Comparison of ENCODE assay signal across 2 cellular contexts in genomic region chr4:78171482-78171881, GRCh38.
TF ChIP-seq lines count a peak whose summit lies in the region.

No MANE protein-coding gene starts in this region.

TF ChIP-seq in HCT116, 20 proteins besides CTCF, POLR2A, EP300 and RAD21:
- no peak for TF ChIP-seq MAX (IDR thresholded peaks at IDR 0.05)

TF ChIP-seq in H1, 55 proteins besides CTCF, POLR2A, EP300 and RAD21:
- no peak for TF ChIP-seq ATF2 (IDR thresholded peaks at IDR 0.05; ENCODE audit: low read length)
- no peak for TF ChIP-seq TEAD4 (IDR thresholded peaks at IDR 0.05; ENCODE audit: low read depth, low read length)
- no peak for TF ChIP-seq SAP30 (IDR thresholded peaks at IDR 0.05; ENCODE audit: insufficient read depth, insufficient replicate concordance, low read length)
- TF ChIP-seq RXRA (IDR thresholded peaks at IDR 0.05; ENCODE audit: insufficient read depth, low read depth, low read length), result no peak
- no peak for TF ChIP-seq SIN3A (conservative IDR thresholded peaks at IDR 0.05 in 1 of 2, IDR thresholded peaks at IDR 0.05 in 1 of 2; ENCODE audit: low read depth in 1 of 2, low read length in 2 of 2)
- TF ChIP-seq ASH2L (IDR thresholded peaks at IDR 0.05; ENCODE audit: low read length), result peak; percentile 43
TF ChIP-seq in H1: peak in this region for 1.
